Comparison of ENCODE assay signal across 13 cellular contexts in the genomic region with DNA sequence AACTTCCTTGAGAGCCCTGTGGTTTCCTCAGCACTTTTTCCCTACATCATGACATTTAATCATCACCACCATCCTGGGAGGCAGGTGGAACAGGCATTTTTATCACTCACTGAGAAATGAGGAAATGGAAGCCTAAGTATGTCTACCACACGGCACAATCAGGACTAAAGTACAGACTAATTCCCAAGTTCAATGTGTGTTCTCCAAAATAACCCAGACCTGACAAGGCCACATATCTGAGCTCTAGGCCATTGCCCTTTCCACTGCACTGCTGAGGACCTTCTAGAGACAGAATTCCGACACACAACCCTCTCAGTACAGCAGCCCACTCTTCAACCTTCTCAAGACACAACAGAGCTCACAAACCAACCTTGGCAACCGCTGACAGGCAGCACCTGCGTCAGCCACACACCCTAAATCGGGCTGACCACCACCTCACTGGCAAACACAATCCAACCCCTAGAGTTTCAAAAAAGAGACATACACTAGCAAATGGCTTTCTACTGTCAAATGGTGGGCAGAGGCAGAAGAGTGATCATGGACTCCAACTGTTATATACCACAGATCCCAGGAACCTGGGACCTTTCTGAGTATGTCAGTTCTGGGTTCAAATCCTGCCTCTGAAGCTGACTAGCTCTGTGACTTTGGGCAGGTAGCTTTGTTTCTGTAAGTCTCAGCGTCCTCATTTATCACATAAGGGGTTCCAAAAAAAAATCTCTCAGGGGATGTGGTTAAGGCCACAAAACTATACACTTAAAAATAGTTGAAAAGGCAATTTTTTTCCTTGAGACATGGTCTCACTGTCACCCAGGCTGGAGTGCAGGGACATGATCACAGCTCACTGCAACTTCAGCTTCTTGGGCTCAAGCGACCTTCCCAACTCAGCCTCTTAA. TPM values are rescaled to one million over a fixed set of nuclear protein-coding genes. Genes with fewer than 3 reads are reported as not detected.
DNase-seq lines count a peak whose midpoint lies in the region; ATAC-seq and TF ChIP-seq lines count a peak whose summit lies in the region.
"Had no signal": no experiment of that assay in that cellular context is flagged by ENCODE, and none has a peak within 500 bp of the region (broad histone marks: within the 10 kb centered on the region; RNA-seq: fewer than 3 reads in every experiment).

No MANE protein-coding gene starts in this region.

- no peak overlapping the region for H3K4me2 ChIP-seq in DND-41 (ENCODE audit: insufficient read depth, low read length)

- H3K27me3 ChIP-seq in DND-41 (ENCODE audit: insufficient read depth, low read length, poor library complexity) (no peaks in the 10 kb centered on the region), right lobe of liver (no peaks in the 10 kb centered on the region)
- H3K27me3 ChIP-seq: esophagus muscularis mucosa, right atrium auricular region had no signal

- no peak overlapping the region for H3K27ac ChIP-seq in DND-41 (ENCODE audit: low read length)
- peak overlapping the region; percentile 0 to 61 (median 39) for H3K27ac ChIP-seq in right lobe of liver
- H3K27ac ChIP-seq: esophagus muscularis mucosa had no signal

- 47% methylated on average over 6 of the region's 7 CpGs for WGBS in right lobe of liver (ENCODE audit: insufficient coverage, low coverage, low lambda C conversion rate, missing lambda C conversion rate)

- no peak for TF ChIP-seq POLR2A in right lobe of liver (IDR thresholded peaks at IDR 0.05)

- no peaks in the 10 kb centered on the region for H3K36me3 ChIP-seq in DND-41 (ENCODE audit: insufficient read depth, low read length)
- H3K36me3 ChIP-seq in right lobe of liver: no peaks in the 10 kb centered on the region
- H3K36me3 ChIP-seq: esophagus muscularis mucosa, right atrium auricular region had no signal

- DNase-seq in DND-41 (no peak), right lobe of liver (peak in 1 of 3 donors; percentile 62), midbrain (lab: John Stamatoyannopoulos, UW) (no peak), NCI-H1436 (lab: John Stamatoyannopoulos, UW) (no peak)
- DNase-seq in activated effector memory CD4-positive, alpha-beta T cell treated with anti-CD3 and anti-CD28 coated beads, Interleukin-2, amount 50 U/mL, for 16 hours: no peak
- DNase-seq: aorta had no signal

- H3K4me1 ChIP-seq in DND-41 (ENCODE audit: insufficient read depth, low read length) (peaks cover 60% of the 10 kb centered on the region), right lobe of liver (peaks cover 0 to 73% (median 32%) of the 10 kb centered on the region in 4 donors)

- H3K4me3 ChIP-seq in DND-41 (ENCODE audit: low read depth in 1 of 2, low read length in 2 of 2): no peak overlapping the region
- no peak overlapping the region for H3K4me3 ChIP-seq in right lobe of liver
- H3K4me3 ChIP-seq: esophagus muscularis mucosa, right atrium auricular region had no signal

- H3K9me3 ChIP-seq in DND-41 (ENCODE audit: insufficient read depth, low read length, severe bottlenecking) (no peaks in the 10 kb centered on the region), right lobe of liver (no peaks in the 10 kb centered on the region)
- H3K9me3 ChIP-seq: esophagus muscularis mucosa, right atrium auricular region had no signal

- no peak overlapping the region for H2AFZ ChIP-seq in DND-41 (ENCODE audit: low read depth, low read length)

- TF ChIP-seq CTCF in DND-41 (IDR thresholded peaks at IDR 0.05; ENCODE audit: borderline replicate concordance, extremely low read depth, low read length, poor library complexity, severe bottlenecking): no peak
- no peak for TF ChIP-seq CTCF in right lobe of liver (IDR thresholded peaks at IDR 0.05)

- intact Hi-C loops in right lobe of liver (cut with DNase I): no loop called here

- H3K79me2 ChIP-seq in DND-41 (ENCODE audit: insufficient read depth, low read length): 0 out of 2 replicates have a peak, but pooled peaks cover 3% of the 10 kb centered on the region

- peak; percentile 14; the same call in 1 of the 3 replicates for ATAC-seq in DND-41 (ENCODE audit: insufficient read depth, low read depth)
- peak; percentile 26 for ATAC-seq in GM19395 (IDR thresholded peaks at IDR 0.05; ENCODE audit: unreplicated experiment)
- peak; percentile 19 for ATAC-seq in HG03469 (IDR thresholded peaks at IDR 0.05; ENCODE audit: unreplicated experiment)
- ATAC-seq in right lobe of liver: peak; percentile 68 to 83 (median 78)
- no peak for ATAC-seq in GM21619 (IDR thresholded peaks at IDR 0.05; ENCODE audit: unreplicated experiment)
- ATAC-seq: activated CD4-positive, CD25-positive, alpha-beta regulatory T cell treated with anti-CD3 and anti-CD28 coated beads, Interleukin-2, amount 50 U/mL, for 24 hours; HCT116 had no signal

- no peak overlapping the region for H3K9ac ChIP-seq in DND-41 (ENCODE audit: low read depth, low read length)

- peaks cover 5% of the 10 kb centered on the region; the same call in 1 of the 2 replicates for H4K20me1 ChIP-seq in DND-41 (ENCODE audit: insufficient read depth, low read length)

RNA-seq across cellular contexts. Expression of gene SMCO4, which starts 16.3 kb away (rescaled TPM):
- total RNA-seq in right lobe of liver: 100 to 1,000 TPM in 1 of 6 experiments, 10 to 100 TPM in 5; 43.5 to 106 (median 51.8) TPM
